Comparison of ENCODE assay signal across 30 cellular contexts in genomic region chr3:185131602-185132256, GRCh38. TPM values are rescaled to one million over a fixed set of nuclear protein-coding genes. Genes with fewer than 3 reads are reported as not detected.
"Had no signal": no experiment of that assay in that cellular context is flagged by ENCODE, and none has a peak within 500 bp of the region (broad histone marks: within the 10 kb centered on the region; RNA-seq: fewer than 3 reads in every experiment).

No MANE protein-coding gene starts in this region.

- H3K36me3 Mint-ChIP-seq: immature natural killer cell; naive thymus-derived CD8-positive, alpha-beta T cell; stimulated activated effector memory CD8-positive, alpha-beta T cell treated with anti-CD3 and anti-CD28 coated beads, Interleukin-12 subunit alpha, Interleukin-12 subunit beta, amount 100 ng/mL, for 72 hours; type B pancreatic cell had no signal

- H3K4me1 ChIP-seq: lower lobe of right lung, prostate gland, spleen, suprapubic skin, vagina had no signal

- H3K27ac ChIP-seq: heart left ventricle, lower lobe of right lung, neutrophil, ovary, prostate gland, sigmoid colon, spleen, suprapubic skin, thoracic aorta, tibial nerve, vagina had no signal

- H3K4me1 Mint-ChIP-seq: immature natural killer cell; naive thymus-derived CD8-positive, alpha-beta T cell; stimulated activated effector memory CD8-positive, alpha-beta T cell treated with anti-CD3 and anti-CD28 coated beads, Interleukin-12 subunit alpha, Interleukin-12 subunit beta, amount 100 ng/mL, for 72 hours had no signal

- DNase-seq: heart left ventricle; hypothalamus; immature natural killer cell; kidney; left colon; left ventricle myocardium superior; lower lobe of right lung; mammary epithelial cell; mesenchymal stem cell; naive thymus-derived CD8-positive, alpha-beta T cell; ovary; retina; right cardiac atrium; sigmoid colon; small intestine; spleen; stimulated activated CD4-positive, alpha-beta T cell treated with anti-CD3 and anti-CD28 coated beads, Interleukin-4, amount 100 ng/mL, for 24 hours; stimulated activated naive CD4-positive, alpha-beta T cell had no signal

- FAIRE-seq: islet of Langerhans, kidney, small intestine had no signal

- H3K27ac Mint-ChIP-seq: immature natural killer cell; naive thymus-derived CD8-positive, alpha-beta T cell; nephron; stimulated activated effector memory CD8-positive, alpha-beta T cell treated with anti-CD3 and anti-CD28 coated beads, Interleukin-12 subunit alpha, Interleukin-12 subunit beta, amount 100 ng/mL, for 72 hours; stimulated activated naive CD8-positive, alpha-beta T cell treated with anti-CD3 and anti-CD28 coated beads, Interleukin-15, Interleukin-2, amounts not matched to agents 100 ng/mL and 50 ng/mL, for 24 hours; type B pancreatic cell had no signal

- H3K27me3 Mint-ChIP-seq: type B pancreatic cell had no signal

- H3K27me3 ChIP-seq: heart left ventricle, neutrophil, ovary, sigmoid colon, spleen, suprapubic skin, tibial nerve, vagina had no signal

- H3K4me3 Mint-ChIP-seq: immature natural killer cell; naive thymus-derived CD8-positive, alpha-beta T cell; nephron; neural crest cell; stimulated activated effector memory CD8-positive, alpha-beta T cell treated with anti-CD3 and anti-CD28 coated beads, Interleukin-12 subunit alpha, Interleukin-12 subunit beta, amount 100 ng/mL, for 72 hours; stimulated activated naive CD8-positive, alpha-beta T cell treated with anti-CD3 and anti-CD28 coated beads, Interleukin-15, Interleukin-2, amounts not matched to agents 100 ng/mL and 50 ng/mL, for 24 hours; type B pancreatic cell had no signal

- H3K9me3 ChIP-seq: heart left ventricle, lower lobe of right lung, neutrophil, ovary, prostate gland, sigmoid colon, spleen, suprapubic skin, thoracic aorta, tibial nerve, vagina had no signal

- H3K9me3 Mint-ChIP-seq: immature natural killer cell; naive thymus-derived CD8-positive, alpha-beta T cell; nephron; neural crest cell; stimulated activated effector memory CD8-positive, alpha-beta T cell treated with anti-CD3 and anti-CD28 coated beads, Interleukin-12 subunit alpha, Interleukin-12 subunit beta, amount 100 ng/mL, for 72 hours; stimulated activated naive CD8-positive, alpha-beta T cell treated with anti-CD3 and anti-CD28 coated beads, Interleukin-15, Interleukin-2, amounts not matched to agents 100 ng/mL and 50 ng/mL, for 24 hours; type B pancreatic cell had no signal

- H3K36me3 ChIP-seq: heart left ventricle, lower lobe of right lung, neutrophil, ovary, prostate gland, sigmoid colon, spleen, suprapubic skin, thoracic aorta, tibial nerve, vagina had no signal

- ATAC-seq: heart left ventricle; left colon; left ventricle myocardium superior; lower lobe of right lung; naive thymus-derived CD8-positive, alpha-beta T cell; right cardiac atrium; stimulated activated effector memory CD8-positive, alpha-beta T cell treated with anti-CD3 and anti-CD28 coated beads, Interleukin-12 subunit alpha, Interleukin-12 subunit beta, amount 100 ng/mL, for 72 hours had no signal

- H3K4me3 ChIP-seq: heart left ventricle, lower lobe of right lung, ovary, prostate gland, sigmoid colon, spleen, suprapubic skin, thoracic aorta, tibial nerve, vagina had no signal

RNA-seq across cellular contexts. Expression of gene C3orf70, which starts 21.1 kb away (rescaled TPM):
- total RNA-seq: naive thymus-derived CD8-positive, alpha-beta T cell had no signal
- polyA plus RNA-seq: immature natural killer cell had no signal
